ENCODE assay signal across 10 cellular contexts in the genomic region with DNA sequence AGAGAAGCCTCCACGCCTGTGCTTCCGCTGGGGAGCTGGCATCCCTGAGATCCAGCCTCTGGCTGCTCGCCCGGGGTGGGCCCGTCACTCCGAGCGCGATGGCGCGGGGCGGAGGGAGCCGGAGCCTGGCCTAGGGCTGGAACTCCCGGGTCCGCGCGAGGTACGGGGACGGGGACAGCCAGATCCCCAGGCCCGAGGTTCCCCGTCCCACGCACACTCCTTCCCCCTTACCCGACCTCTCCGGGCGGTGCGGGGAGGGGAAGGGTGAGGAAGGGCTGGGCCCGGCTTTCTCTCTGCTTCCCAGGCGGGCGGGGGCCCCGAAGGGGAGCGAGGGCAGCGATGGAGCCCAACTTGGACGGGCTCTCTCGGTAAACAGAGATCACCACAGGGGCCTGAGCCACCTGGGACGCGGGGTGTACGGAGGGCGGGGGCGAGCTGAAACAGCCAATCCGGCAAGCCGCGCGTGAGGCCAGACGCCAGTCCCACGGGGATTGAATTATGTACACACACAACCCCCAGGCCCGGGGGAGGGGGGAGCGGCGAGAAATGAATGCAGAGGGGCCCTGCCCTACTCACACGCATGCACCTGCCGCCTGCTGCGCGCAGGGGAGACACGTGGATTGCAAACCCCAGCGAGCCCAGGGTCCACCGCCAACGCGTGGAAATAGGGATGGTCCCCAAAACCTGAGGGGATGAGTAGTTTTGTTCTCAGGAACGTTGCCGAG. TPM values are rescaled to one million over a fixed set of nuclear protein-coding genes. Genes with fewer than 3 reads are reported as not detected.
DNase-seq lines count a peak whose midpoint lies in the region; ATAC-seq and TF ChIP-seq lines count a peak whose summit lies in the region.
"Had no signal": no experiment of that assay in that cellular context is flagged by ENCODE, and none has a peak within 500 bp of the region (broad histone marks: within the 10 kb centered on the region; RNA-seq: fewer than 3 reads in every experiment).

TSS of gene SLC16A11 (minus strand) at position 549 of the 725 bp plus-strand sequence. CDS start 579 bp downstream, outside the sequence.

- TF ChIP-seq CTCF in fibroblast of the aortic adventitia (IDR thresholded peaks at IDR 0.05; ENCODE audit: insufficient read depth, low read length) = no peak
- no peak for TF ChIP-seq CTCF in osteocyte (IDR thresholded peaks at IDR 0.05)

- peak within 1 kb of the TSS; percentile 83 to 95 (median 90) for H3K27ac Mint-ChIP-seq in IgD-negative memory B cell
- H3K27ac Mint-ChIP-seq in osteocyte (ENCODE audit: unreplicated experiment) = no peak within 1 kb of the TSS

- peaks cover 5% of the 10 kb centered on the region for H3K27me3 Mint-ChIP-seq in IgD-negative memory B cell
- peaks cover 24% of the 10 kb centered on the region for H3K27me3 Mint-ChIP-seq in osteocyte (ENCODE audit: unreplicated experiment)

- no peaks in the 10 kb centered on the region for H3K9me3 Mint-ChIP-seq in IgD-negative memory B cell
- H3K9me3 Mint-ChIP-seq in osteocyte (ENCODE audit: unreplicated experiment) = no peaks in the 10 kb centered on the region
- H3K9me3 Mint-ChIP-seq: activated naive CD4-positive, alpha-beta T cell treated with anti-CD3 and anti-CD28 coated beads, Interleukin-2, amount 50 U/mL, for 72 hours had no signal

- DNase-seq in AG20443 (ENCODE audit: low spot score) (peak; percentile 60), fibroblast of the aortic adventitia (ENCODE audit: low read depth) (peak; percentile 31), osteocyte (ENCODE audit: extremely low spot score, unreplicated experiment) (no peak), midbrain (lab: John Stamatoyannopoulos, UW) (no peak)
- DNase-seq in activated CD8-positive, alpha-beta memory T cell treated with anti-CD3 and anti-CD28 coated beads for 24 hours = peak; percentile 79

- H3K4me1 Mint-ChIP-seq in IgD-negative memory B cell (peaks cover 20 to 37% (median 29%) of the 10 kb centered on the region in 3 donors), osteocyte (ENCODE audit: unreplicated experiment) (peaks cover 22% of the 10 kb centered on the region)

- H3K4me3 ChIP-seq in fibroblast of the aortic adventitia (ENCODE audit: low read depth, low read length) = peak within 1 kb of the TSS; percentile 56

- no peak for ATAC-seq in HG02885 (IDR thresholded peaks at IDR 0.05; ENCODE audit: poor library complexity, unreplicated experiment)
- ATAC-seq in HG03460 (IDR thresholded peaks at IDR 0.05; ENCODE audit: unreplicated experiment) = no peak

- H3K4me3 Mint-ChIP-seq in IgD-negative memory B cell = peak within 1 kb of the TSS; percentile 77 to 91 (median 90)
- H3K4me3 Mint-ChIP-seq in osteocyte (ENCODE audit: unreplicated experiment) = peak within 1 kb of the TSS; percentile 51

- H3K36me3 Mint-ChIP-seq in IgD-negative memory B cell = no peaks in the 10 kb centered on the region
- no peaks in the 10 kb centered on the region for H3K36me3 Mint-ChIP-seq in osteocyte (ENCODE audit: unreplicated experiment)
- H3K36me3 Mint-ChIP-seq: activated naive CD4-positive, alpha-beta T cell treated with anti-CD3 and anti-CD28 coated beads, Interleukin-2, amount 50 U/mL, for 72 hours had no signal

RNA-seq across cellular contexts. Expression of gene SLC16A11, which starts in this region (rescaled TPM):
- polyA plus RNA-seq in IgD-negative memory B cell = 3.4 TPM
- total RNA-seq in fibroblast of the aortic adventitia (ENCODE audit: low replicate concordance) (0.27 and 2.4 TPM in 2 replicates), osteocyte (0.57 and 0.75 TPM in 2 replicates)
- total RNA-seq: temporal lobe had no signal

Comparison
In these comparisons a context has a peak if more than half of its experiments do, and no peak if none do; other contexts are left out.
1. DNase-seq: peak in AG20443 (single experiment), activated CD8-positive, alpha-beta memory T cell treated with anti-CD3 and anti-CD28 coated beads for 24 hours (single experiment) and fibroblast of the aortic adventitia (single experiment); none in osteocyte (single experiment) and midbrain (single experiment).